Comparison of ENCODE assay signal across 12 cellular contexts in genomic region chr15:29812384-29812694, GRCh38. TPM values are rescaled to one million over a fixed set of nuclear protein-coding genes. Genes with fewer than 3 reads are reported as not detected.
DNase-seq lines count a peak whose midpoint lies in the region; ATAC-seq and TF ChIP-seq lines count a peak whose summit lies in the region.
"Had no signal": no experiment of that assay in that cellular context is flagged by ENCODE, and none has a peak within 500 bp of the region (broad histone marks: within the 10 kb centered on the region; RNA-seq: fewer than 3 reads in every experiment).

No MANE protein-coding gene starts in this region.

- DNase-seq in GM03348 (ENCODE audit: low spot score) (peak; percentile 24), RWPE2 (ENCODE audit: low spot score) (no peak), fibroblast of lung (ENCODE audit: low read depth in 2 of 2) (peak; percentile 52 to 67), renal cortical epithelial cell (ENCODE audit: low read depth) (peak; percentile 65), AG08396 (ENCODE audit: low spot score) (no peak), NCI-H2029 treated with DMSO at 0.1 percent for 48 hours (lab: John Stamatoyannopoulos, UW) (no peak), GDM1 (lab: John Stamatoyannopoulos, UW) (no peak)
- DNase-seq: activated T-cell treated with anti-CD3 and anti-CD28 coated beads, Interleukin-2, amount 50 U/mL, for 1 hour; CD8-positive, alpha-beta T cell; SJCRH30 had no signal

- H3K36me3 ChIP-seq in RWPE2 (ENCODE audit: low read depth) (peaks cover 19% of the 10 kb centered on the region), fibroblast of lung (ENCODE audit: control insufficient read depth, insufficient read depth, low read length) (no peaks in the 10 kb centered on the region)
- H3K36me3 ChIP-seq: neural progenitor cell, SJCRH30 had no signal

- H3K9me3 ChIP-seq in RWPE2 (ENCODE audit: severe bottlenecking): no peaks in the 10 kb centered on the region
- H3K9me3 ChIP-seq in fibroblast of lung (ENCODE audit: control insufficient read depth, insufficient read depth, low read depth, low read length): no peaks in the 10 kb centered on the region
- H3K9me3 ChIP-seq: SJCRH30 had no signal

- no peak overlapping the region for H3K4me2 ChIP-seq in fibroblast of lung (ENCODE audit: extremely low read depth, insufficient read depth, low read length)
- H3K4me2 ChIP-seq: neural progenitor cell had no signal

- H4K20me1 ChIP-seq in fibroblast of lung (ENCODE audit: control insufficient read depth, extremely low read depth, insufficient read depth, low read length): peaks cover 3% of the 10 kb centered on the region

- peak; percentile 93 for ATAC-seq in RWPE2 (ENCODE audit: low read depth)
- ATAC-seq in GM21447 (IDR thresholded peaks at IDR 0.05; ENCODE audit: unreplicated experiment): no peak
- ATAC-seq: CD8-positive, alpha-beta T cell had no signal

- no peak overlapping the region for H3K4me3 ChIP-seq in RWPE2 (ENCODE audit: severe bottlenecking)
- no peak overlapping the region for H3K4me3 ChIP-seq in fibroblast of lung (replicated peaks in 1 of 4; ENCODE audit: control extremely low read depth in 1 of 4, insufficient read depth in 1 of 4, low read depth in 3 of 4, low read length in 4 of 4)
- H3K4me3 ChIP-seq: neural progenitor cell, SJCRH30 had no signal

- H3K27me3 ChIP-seq in RWPE2 (ENCODE audit: insufficient read depth, poor library complexity, severe bottlenecking) (no peaks in the 10 kb centered on the region), fibroblast of lung (ENCODE audit: control insufficient read depth, insufficient read depth, low read length) (no peaks in the 10 kb centered on the region)
- H3K27me3 ChIP-seq: neural progenitor cell, SJCRH30 had no signal

- peaks cover 92% of the 10 kb centered on the region for H3K79me2 ChIP-seq in fibroblast of lung (ENCODE audit: control insufficient read depth, insufficient read depth, low read length)

- no peak overlapping the region for H3K9ac ChIP-seq in fibroblast of lung (ENCODE audit: insufficient read depth, low read length)
- H3K9ac ChIP-seq: neural progenitor cell had no signal

- H3K27ac ChIP-seq in RWPE2 (ENCODE audit: poor library complexity, severe bottlenecking) (peak overlapping the region; percentile 67), fibroblast of lung (ENCODE audit: insufficient read depth, low read length) (no peak overlapping the region)
- H3K27ac ChIP-seq: neural progenitor cell, SJCRH30 had no signal

- TF ChIP-seq CTCF in RWPE2 (IDR thresholded peaks at IDR 0.05; ENCODE audit: poor library complexity, severe bottlenecking) (no peak), fibroblast of lung (conservative IDR thresholded peaks at IDR 0.05 in 1 of 2, IDR thresholded peaks at IDR 0.05 in 1 of 2; ENCODE audit: low read depth in 1 of 2, low read length in 2 of 2) (no peak)

- H3K4me1 ChIP-seq in RWPE2 (ENCODE audit: insufficient read depth, poor library complexity, severe bottlenecking) (peaks cover 54% of the 10 kb centered on the region), fibroblast of lung (ENCODE audit: control insufficient read depth, extremely low read depth, insufficient read depth, low read length) (peaks cover 10% of the 10 kb centered on the region)
- H3K4me1 ChIP-seq: SJCRH30 had no signal

- H2AFZ ChIP-seq in fibroblast of lung (ENCODE audit: low read length): no peak overlapping the region
- H2AFZ ChIP-seq: neural progenitor cell had no signal

RNA-seq across cellular contexts. Expression of gene TJP1, which starts 9.9 kb away (rescaled TPM):
- 45.2 and 53.7 TPM in 2 replicates for total RNA-seq in fibroblast of lung
- 80.9 and 110 TPM in 2 replicates for polyA plus RNA-seq in fibroblast of lung
- polyA plus RNA-seq in fibroblast of lung (2012): 38.5 and 58.1 TPM in 2 replicates
- 55.5 and 58.0 TPM in 2 replicates for polyA minus RNA-seq in fibroblast of lung (ENCODE audit: low replicate concordance)
- total RNA-seq in renal cortical epithelial cell: 95.7 and 159 TPM in 2 replicates
- total RNA-seq: CD8-positive, alpha-beta T cell had no signal

Comparison
In these comparisons a context has a peak if more than half of its experiments do, and no peak if none do; other contexts are left out.
1. DNase-seq: peak in GM03348 (single experiment), fibroblast of lung (2 of 2) and renal cortical epithelial cell (single experiment); none in RWPE2 (single experiment), AG08396 (single experiment), NCI-H2029 treated with DMSO at 0.1 percent for 48 hours (single experiment) and GDM1 (single experiment).